Comparison of ENCODE assay signal across 12 cellular contexts in genomic region chr6:52536424-52536916, GRCh38. TPM values are rescaled to one million over a fixed set of nuclear protein-coding genes. Genes with fewer than 3 reads are reported as not detected.
A peak's percentile ranks its signal among the peaks of the same experiment; 100 is the strongest.
DNase-seq lines count a peak whose midpoint lies in the region; ATAC-seq and TF ChIP-seq lines count a peak whose summit lies in the region.
"Had no signal": no experiment of that assay in that cellular context is flagged by ENCODE, and none has a peak within 500 bp of the region (broad histone marks: within the 10 kb centered on the region; RNA-seq: fewer than 3 reads in every experiment).

No MANE protein-coding gene starts in this region.

- H3K36me3 ChIP-seq in KOPT-K1 (ENCODE audit: insufficient read depth, low read length) (no peaks in the 10 kb centered on the region), tibial artery (peaks cover 4 to 21% (median 17%) of the 10 kb centered on the region in 3 donors), prostate gland (no peaks in the 10 kb centered on the region)

- no peak for ATAC-seq in activated naive CD8-positive, alpha-beta T cell treated with anti-CD3 and anti-CD28 coated beads, Interleukin-2, amount 50 U/mL, for 24 hours
- ATAC-seq in HG02678 (IDR thresholded peaks at IDR 0.05; ENCODE audit: unreplicated experiment), result peak; percentile 45

- intact Hi-C loops in tibial artery (cut with DNase I; ENCODE audit: low total_unique reads) (no loop called here), prostate gland (cut with DNase I) (no loop called here)

- H3K4me3 Mint-ChIP-seq in activated naive CD8-positive, alpha-beta T cell, result peak overlapping the region; percentile 15
- no peak overlapping the region for H3K4me3 Mint-ChIP-seq in activated naive CD8-positive, alpha-beta T cell treated with anti-CD3 and anti-CD28 coated beads, Interleukin-2, amount 50 U/mL, for 24 hours

- H3K27me3 ChIP-seq in tibial artery (no peaks in the 10 kb centered on the region), prostate gland (replicated peaks; ENCODE audit: insufficient read depth) (no peaks in the 10 kb centered on the region)

- peaks cover 46% of the 10 kb centered on the region for H3K4me1 Mint-ChIP-seq in activated naive CD8-positive, alpha-beta T cell (ENCODE audit: low read depth)
- H3K4me1 Mint-ChIP-seq in activated naive CD8-positive, alpha-beta T cell treated with anti-CD3 and anti-CD28 coated beads, Interleukin-2, amount 50 U/mL, for 24 hours, result peaks cover 45% of the 10 kb centered on the region

- 85% methylated on average over 6 of the region's 6 CpGs for WGBS in prostate gland

- no peak overlapping the region for H3K27ac Mint-ChIP-seq in activated naive CD8-positive, alpha-beta T cell
- no peak overlapping the region for H3K27ac Mint-ChIP-seq in activated naive CD8-positive, alpha-beta T cell treated with anti-CD3 and anti-CD28 coated beads, Interleukin-2, amount 50 U/mL, for 24 hours

- TF ChIP-seq CTCF in tibial artery (IDR thresholded peaks at IDR 0.05) (no peak), prostate gland (IDR thresholded peaks at IDR 0.05) (no peak)

- H3K9me3 ChIP-seq in KOPT-K1 (ENCODE audit: insufficient read depth, low read length, poor library complexity, severe bottlenecking) (no peaks in the 10 kb centered on the region), tibial artery (no peaks in the 10 kb centered on the region), prostate gland (no peaks in the 10 kb centered on the region)

- H3K4me1 ChIP-seq in tibial artery (peaks cover 0 to 60% (median 54%) of the 10 kb centered on the region in 4 donors), prostate gland (replicated peaks) (no peaks in the 10 kb centered on the region)

- H3K27ac ChIP-seq in KOPT-K1 (ENCODE audit: low read depth, low read length, poor library complexity, severe bottlenecking), result peak overlapping the region; percentile 53
- H3K27ac ChIP-seq in tibial artery, result peak overlapping the region; percentile 55 to 86
- no peak overlapping the region for H3K27ac ChIP-seq in prostate gland

- DNase-seq in activated naive CD8-positive, alpha-beta T cell treated with anti-CD3 and anti-CD28 coated beads, Interleukin-2, amount 50 U/mL, for 24 hours, result no peak
- DNase-seq in tibial artery, result no peak
- no peak for DNase-seq in OCI-M1 (lab: John Stamatoyannopoulos, UW)
- DNase-seq in prostate gland (ENCODE audit: low spot score), result no peak
- no peak for DNase-seq in NCI-H748 (lab: John Stamatoyannopoulos, UW; ENCODE audit: unreplicated experiment)
- DNase-seq: ACHN; activated CD4-positive, alpha-beta T cell treated with anti-CD3 and anti-CD28 coated beads, Interleukin-2, amount 50 U/mL, for 48 hours; foreskin fibroblast; NCI-H2029 treated with DMSO at 0.1 percent for 48 hours had no signal

- no peaks in the 10 kb centered on the region for H3K9me3 Mint-ChIP-seq in activated naive CD8-positive, alpha-beta T cell (ENCODE audit: low read depth)
- H3K9me3 Mint-ChIP-seq in activated naive CD8-positive, alpha-beta T cell treated with anti-CD3 and anti-CD28 coated beads, Interleukin-2, amount 50 U/mL, for 24 hours, result no peaks in the 10 kb centered on the region

- H3K4me3 ChIP-seq in tibial artery (no peak overlapping the region), prostate gland (no peak overlapping the region)

- H3K36me3 Mint-ChIP-seq in activated naive CD8-positive, alpha-beta T cell, result peaks cover 8% of the 10 kb centered on the region
- no peaks in the 10 kb centered on the region for H3K36me3 Mint-ChIP-seq in activated naive CD8-positive, alpha-beta T cell treated with anti-CD3 and anti-CD28 coated beads, Interleukin-2, amount 50 U/mL, for 24 hours (ENCODE audit: low read depth)

- no peaks in the 10 kb centered on the region for H3K27me3 Mint-ChIP-seq in activated naive CD8-positive, alpha-beta T cell
- H3K27me3 Mint-ChIP-seq in activated naive CD8-positive, alpha-beta T cell treated with anti-CD3 and anti-CD28 coated beads, Interleukin-2, amount 50 U/mL, for 24 hours, result no peaks in the 10 kb centered on the region

- no peak for TF ChIP-seq POLR2A in prostate gland (IDR thresholded peaks at IDR 0.05)

RNA-seq across cellular contexts. Expression of gene TRAM2, which starts 40.4 kb away (rescaled TPM):
- 10 to 100 TPM in 1 of 2 donors, 1 to 10 TPM in 1; 7.2 to 22.4 TPM for total RNA-seq in prostate gland

Comparison
In these comparisons a context has a peak if more than half of its experiments do, and no peak if none do; other contexts are left out.
1. H3K27ac ChIP-seq: peak in KOPT-K1 (single experiment) and tibial artery (2 of 2); none in prostate gland (0 of 2).